In the genomic region with DNA sequence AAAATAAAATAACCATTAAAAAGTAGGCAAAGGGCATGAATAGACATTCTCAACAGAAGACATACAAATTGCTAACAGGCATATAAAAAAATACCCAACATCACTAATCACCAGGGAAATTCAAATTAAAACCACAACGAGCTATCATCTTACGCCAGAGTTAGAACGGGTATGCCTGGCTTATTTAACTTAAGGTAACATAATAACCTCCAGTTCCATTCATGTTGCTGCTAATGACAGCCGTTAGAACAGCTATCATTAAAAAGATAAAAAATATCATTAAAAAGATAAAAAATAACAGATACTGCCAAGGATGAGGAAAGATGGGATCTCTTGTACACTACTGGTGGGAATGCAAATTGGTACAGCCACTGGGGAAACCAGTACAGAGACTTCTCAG, we compare ENCODE assay signal across 27 cellular contexts.
"Had no signal": no experiment of that assay in that cellular context is flagged by ENCODE, and none has a peak within 500 bp of the region (broad histone marks: within the 10 kb centered on the region; RNA-seq: fewer than 3 reads in every experiment).

No MANE protein-coding gene starts in this region.

- H3K4me1 ChIP-seq: SJCRH30 had no signal

- H3K4me3 ChIP-seq: adrenal gland, breast epithelium, SJCRH30 had no signal

- H3K36me3 Mint-ChIP-seq: activated naive CD8-positive, alpha-beta T cell treated with anti-CD3 and anti-CD28 coated beads, Interleukin-2, amount 10 ng/mL, durations not matched to agents 7 days and 5 days; WTC11 had no signal

- H3K27me3 ChIP-seq: adrenal gland, breast epithelium, SJCRH30 had no signal

- H3K4me3 Mint-ChIP-seq: activated CD8-positive, alpha-beta T cell treated with anti-CD3 and anti-CD28 coated beads, Interleukin-2, amount 10 ng/mL, durations not matched to agents 7 days and 5 days; activated naive CD8-positive, alpha-beta T cell treated with anti-CD3 and anti-CD28 coated beads, Interleukin-2, amount 10 ng/mL, durations not matched to agents 7 days and 5 days; T-helper 17 cell; WTC11 had no signal

- H3K9me3 Mint-ChIP-seq: activated naive CD8-positive, alpha-beta T cell treated with anti-CD3 and anti-CD28 coated beads, Interleukin-2, amount 10 ng/mL, durations not matched to agents 7 days and 5 days; WTC11 had no signal

- H3K27ac ChIP-seq: adrenal gland, breast epithelium, RWPE1, SJCRH30 had no signal

- H3K27ac Mint-ChIP-seq: activated CD8-positive, alpha-beta T cell treated with anti-CD3 and anti-CD28 coated beads, Interleukin-2, amount 10 ng/mL, durations not matched to agents 7 days and 5 days; activated naive CD8-positive, alpha-beta T cell treated with anti-CD3 and anti-CD28 coated beads, Interleukin-2, amount 10 ng/mL, durations not matched to agents 7 days and 5 days; T-helper 17 cell; WTC11 had no signal

- H3K9me3 ChIP-seq: adrenal gland, breast epithelium, SJCRH30 had no signal

- ATAC-seq: activated CD8-positive, alpha-beta T cell treated with anti-CD3 and anti-CD28 coated beads, Interleukin-2, amount 10 ng/mL, durations not matched to agents 7 days and 5 days; Panc1; T-helper 17 cell; WTC11 had no signal

- H3K36me3 ChIP-seq: adrenal gland, breast epithelium, SJCRH30 had no signal

- DNase-seq: activated CD4-positive, alpha-beta T cell treated with anti-CD3 and anti-CD28 coated beads for 48 hours; activated CD4-positive, alpha-beta T cell treated with anti-CD3 and anti-CD28 coated beads, Interleukin-2, amount 50 U/mL, for 4 hours; activated CD4-positive, CD25-positive, alpha-beta regulatory T cell treated with anti-CD3 and anti-CD28 coated beads, Interleukin-2, amount 50 U/mL, for 72 hours; activated CD8-positive, alpha-beta memory T cell treated with anti-CD3 and anti-CD28 coated beads, Interleukin-2, amount 50 U/mL, for 48 hours; activated CD8-positive, alpha-beta T cell treated with anti-CD3 and anti-CD28 coated beads, Interleukin-2, amount 10 ng/mL, durations not matched to agents 7 days and 5 days; activated naive CD4-positive, alpha-beta T cell treated with anti-CD3 and anti-CD28 coated beads, Interleukin-2, amount 50 U/mL, for 16 hours; activated naive CD8-positive, alpha-beta T cell treated with anti-CD3 and anti-CD28 coated beads, Interleukin-2, amount 10 ng/mL, durations not matched to agents 7 days and 5 days; activated T-cell treated with anti-CD3 and anti-CD28 coated beads, Interleukin-2, amount 50 U/mL, for 1 hour; adrenal gland; aorta; caudate nucleus; KG1; NCI-H1092 treated with DMSO at 0.1 percent for 48 hours; NCI-H1417 treated with DMSO at 0.1 percent for 48 hours; NCI-H1694; NCI-H2029 treated with DMSO at 0.1 percent for 48 hours; NCI-H510A treated with DMSO at 0.1 percent for 48 hours; NCI-H82; OCI-M1; Right ventricle myocardium superior; SJCRH30; T-helper 17 cell; T-helper 9 cell had no signal
